12 cellular contexts compared by ENCODE assay signal in genomic region chr18:58965291-58965929, GRCh38.
DNase-seq lines count a peak whose midpoint lies in the region; ATAC-seq, FAIRE-seq and TF ChIP-seq lines count a peak whose summit lies in the region.
"Had no signal": no experiment of that assay in that cellular context is flagged by ENCODE, and none has a peak within 500 bp of the region (broad histone marks: within the 10 kb centered on the region; RNA-seq: fewer than 3 reads in every experiment).

No MANE protein-coding gene starts in this region.

- DNase-seq in heart right ventricle (no peak), left ventricle myocardium superior (no peak), WERI-Rb-1 (peak; percentile 42), H54 (ENCODE audit: insufficient read length, low spot score) (no peak), HEK293T (ENCODE audit: extremely low spot score) (no peak)
- DNase-seq: activated CD4-positive, alpha-beta T cell treated with anti-CD3 and anti-CD28 coated beads, Interleukin-2, amount 50 U/mL, for 4 hours; activated gamma-delta T cell; KBM-7; NCI-H1930 had no signal

- 63 to 67% methylated on average over 4 of the region's 4 CpGs for WGBS in heart right ventricle, 2 donors
- 58% methylated on average over 4 of the region's 4 CpGs for WGBS in urinary bladder

- TF ChIP-seq CTCF in heart right ventricle (IDR thresholded peaks at IDR 0.05), result no peak
- TF ChIP-seq CTCF in WERI-Rb-1 (IDR thresholded peaks at IDR 0.05; ENCODE audit: low read depth, low read length), result no peak

- H3K36me3 ChIP-seq in heart right ventricle (peaks cover 0 to 67% (median 6%) of the 10 kb centered on the region in 9 donors), WERI-Rb-1 (peaks cover 50% of the 10 kb centered on the region), mucosa of rectum (ENCODE audit: control insufficient read depth in 2 of 2, insufficient read depth in 2 of 2, low read length in 2 of 2) (peaks cover 0 to 2% of the 10 kb centered on the region in 2 donors), urinary bladder (ENCODE audit: insufficient read depth) (peaks cover 4% of the 10 kb centered on the region)

- TF ChIP-seq POLR2A in H54 (IDR thresholded peaks at IDR 0.05; ENCODE audit: low read depth, low read length), result no peak

- peak in 1 of 8 donors; percentile 25 for ATAC-seq in heart right ventricle
- ATAC-seq in left ventricle myocardium superior, result no peak
- no peak for ATAC-seq in HG03196 (IDR thresholded peaks at IDR 0.05; ENCODE audit: unreplicated experiment)

- H3K9me3 ChIP-seq in heart right ventricle, result no peaks in the 10 kb centered on the region
- H3K9me3 ChIP-seq in WERI-Rb-1 (ENCODE audit: severe bottlenecking), result no peaks in the 10 kb centered on the region
- no peaks in the 10 kb centered on the region for H3K9me3 ChIP-seq in mucosa of rectum (ENCODE audit: control insufficient read depth in 2 of 2, low read length in 2 of 2)

- no peak for FAIRE-seq in H54 (lab: Jason Lieb, UNC)

- H3K4me1 ChIP-seq in heart right ventricle (peaks cover 4 to 66% (median 40%) of the 10 kb centered on the region in 9 donors), mucosa of rectum (ENCODE audit: control insufficient read depth in 2 of 2, insufficient read depth in 2 of 2, low read length in 2 of 2) (peaks cover 9 to 16% of the 10 kb centered on the region in 2 donors), urinary bladder (ENCODE audit: insufficient read depth) (no peaks in the 10 kb centered on the region)

- H3K27ac ChIP-seq in heart right ventricle, result peak overlapping the region in 7 of 10 donors; percentile 3 to 71 (median 56)
- peak overlapping the region; percentile 82 for H3K27ac ChIP-seq in WERI-Rb-1
- H3K27ac ChIP-seq in mucosa of rectum (ENCODE audit: low read depth in 2 of 2, low read length in 2 of 2), result peak overlapping the region; percentile 34 to 39
- peak overlapping the region; percentile 11 for H3K27ac ChIP-seq in urinary bladder (ENCODE audit: low read depth)

- POLR2A ChIA-PET in HEK293T (lab: Yijun Ruan, JAX), result no interaction called here

- H3K4me3 ChIP-seq in heart right ventricle (no peak overlapping the region), WERI-Rb-1 (ENCODE audit: low read depth, low read length) (peak overlapping the region; percentile 15), mucosa of rectum (ENCODE audit: low read length in 2 of 2) (no peak overlapping the region), urinary bladder (ENCODE audit: low read depth, low read length) (no peak overlapping the region)

- H3K9ac ChIP-seq in mucosa of rectum (ENCODE audit: low read depth in 1 of 2, low read length in 2 of 2), result peak overlapping the region in 1 of 2 donors; percentile 48

- H3K27me3 ChIP-seq in heart right ventricle, result no peaks in the 10 kb centered on the region
- no peaks in the 10 kb centered on the region for H3K27me3 ChIP-seq in WERI-Rb-1 (ENCODE audit: insufficient read depth, low read depth, severe bottlenecking)
- no peaks in the 10 kb centered on the region for H3K27me3 ChIP-seq in mucosa of rectum (ENCODE audit: control insufficient read depth in 2 of 2, insufficient read depth in 2 of 2, low read length in 2 of 2)

- intact Hi-C loops in heart right ventricle (cut with DNase I), result no loop called here
- intact Hi-C loops in left ventricle myocardium superior (cut with micrococcal nuclease), result no loop called here

- CTCF ChIA-PET in HEK293T (lab: Yijun Ruan, JAX), result no interaction called here

TF ChIP-seq in HEK293T, 16 proteins besides CTCF, POLR2A, EP300 and RAD21:
- no peak for TF ChIP-seq L3MBTL2 (conservative IDR thresholded peaks at IDR 0.05)
- TF ChIP-seq ZNF384 (IDR thresholded peaks at IDR 0.05), result no peak
- no peak for TF ChIP-seq FOXA1 (IDR thresholded peaks at IDR 0.05)
- TF ChIP-seq PKNOX1 (IDR thresholded peaks at IDR 0.05), result no peak
- TF ChIP-seq NFRKB (IDR thresholded peaks at IDR 0.05), result no peak
- no peak for TF ChIP-seq SUZ12 (IDR thresholded peaks at IDR 0.05)
- no peak for TF ChIP-seq TARDBP (IDR thresholded peaks at IDR 0.05)
- TF ChIP-seq LEF1 (IDR thresholded peaks at IDR 0.05; ENCODE audit: borderline replicate concordance), result no peak
- TF ChIP-seq ARNT (IDR thresholded peaks at IDR 0.05), result no peak

Comparison
In these comparisons a context has a peak if more than half of its experiments do, and no peak if none do; other contexts are left out.
1. H3K27ac ChIP-seq: peak in every context shown above with its lines; median percentile 82 in WERI-Rb-1; 56 in heart right ventricle; 36 in mucosa of rectum; 11 in urinary bladder.